1 cellular context compared by ENCODE assay signal in genomic region chr16:23125277-23125676, GRCh38.
TF ChIP-seq lines count a peak whose summit lies in the region.

No MANE protein-coding gene starts in this region.

TF ChIP-seq in HCT116, 20 proteins besides CTCF, POLR2A, EP300 and RAD21 (continued from another document):
- TF ChIP-seq, protein P1, sequence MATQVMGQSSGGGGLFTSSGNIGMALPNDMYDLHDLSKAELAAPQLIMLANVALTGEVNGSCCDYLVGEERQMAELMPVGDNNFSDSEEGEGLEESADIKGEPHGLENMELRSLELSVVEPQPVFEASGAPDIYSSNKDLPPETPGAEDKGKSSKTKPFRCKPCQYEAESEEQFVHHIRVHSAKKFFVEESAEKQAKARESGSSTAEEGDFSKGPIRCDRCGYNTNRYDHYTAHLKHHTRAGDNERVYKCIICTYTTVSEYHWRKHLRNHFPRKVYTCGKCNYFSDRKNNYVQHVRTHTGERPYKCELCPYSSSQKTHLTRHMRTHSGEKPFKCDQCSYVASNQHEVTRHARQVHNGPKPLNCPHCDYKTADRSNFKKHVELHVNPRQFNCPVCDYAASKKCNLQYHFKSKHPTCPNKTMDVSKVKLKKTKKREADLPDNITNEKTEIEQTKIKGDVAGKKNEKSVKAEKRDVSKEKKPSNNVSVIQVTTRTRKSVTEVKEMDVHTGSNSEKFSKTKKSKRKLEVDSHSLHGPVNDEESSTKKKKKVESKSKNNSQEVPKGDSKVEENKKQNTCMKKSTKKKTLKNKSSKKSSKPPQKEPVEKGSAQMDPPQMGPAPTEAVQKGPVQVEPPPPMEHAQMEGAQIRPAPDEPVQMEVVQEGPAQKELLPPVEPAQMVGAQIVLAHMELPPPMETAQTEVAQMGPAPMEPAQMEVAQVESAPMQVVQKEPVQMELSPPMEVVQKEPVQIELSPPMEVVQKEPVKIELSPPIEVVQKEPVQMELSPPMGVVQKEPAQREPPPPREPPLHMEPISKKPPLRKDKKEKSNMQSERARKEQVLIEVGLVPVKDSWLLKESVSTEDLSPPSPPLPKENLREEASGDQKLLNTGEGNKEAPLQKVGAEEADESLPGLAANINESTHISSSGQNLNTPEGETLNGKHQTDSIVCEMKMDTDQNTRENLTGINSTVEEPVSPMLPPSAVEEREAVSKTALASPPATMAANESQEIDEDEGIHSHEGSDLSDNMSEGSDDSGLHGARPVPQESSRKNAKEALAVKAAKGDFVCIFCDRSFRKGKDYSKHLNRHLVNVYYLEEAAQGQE (IDR thresholded peaks at IDR 0.05; ENCODE audit: low read depth) = no peak
- TF ChIP-seq CBX3 (IDR thresholded peaks at IDR 0.05; ENCODE audit: low read depth) (no peak), JUND (IDR thresholded peaks at IDR 0.05) (no peak), CEBPB (IDR thresholded peaks at IDR 0.05; ENCODE audit: low read depth) (no peak)
